Comparison of ENCODE assay signal across 8 cellular contexts in genomic region chr6:31087494-31088089, GRCh38.
DNase-seq lines count a peak whose midpoint lies in the region; ATAC-seq lines count a peak whose summit lies in the region.

No MANE protein-coding gene starts in this region.

- peak; percentile 65 for ATAC-seq in HG03135 (IDR thresholded peaks at IDR 0.05; ENCODE audit: unreplicated experiment)
- ATAC-seq in HG02970 (IDR thresholded peaks at IDR 0.05; ENCODE audit: low FRiP score, unreplicated experiment): no peak

- DNase-seq in DMS53 treated with DMSO at 0.1 percent for 48 hours (lab: John Stamatoyannopoulos, UW; ENCODE audit: unreplicated experiment) (peak; percentile 54), NCI-H82 (lab: John Stamatoyannopoulos, UW) (peak; percentile 94), ecto neural progenitor cell (ENCODE audit: low spot score) (peak; percentile 83), medulla oblongata (ENCODE audit: extremely low spot score) (peak; percentile 96)
- peak; percentile 95 to 96 for DNase-seq in activated CD4-positive, alpha-beta T cell treated with anti-CD3 and anti-CD28 coated beads, Interleukin-2, amount 50 U/mL, for 48 hours
- peak; percentile 92 for DNase-seq in stimulated activated CD8-positive, alpha-beta memory T cell treated with anti-CD3 and anti-CD28 coated beads, Interleukin-15, amount 100 ng/mL, for 1 hour (ENCODE audit: low read depth)
